ENCODE assay signal across 12 cellular contexts in the genomic region with DNA sequence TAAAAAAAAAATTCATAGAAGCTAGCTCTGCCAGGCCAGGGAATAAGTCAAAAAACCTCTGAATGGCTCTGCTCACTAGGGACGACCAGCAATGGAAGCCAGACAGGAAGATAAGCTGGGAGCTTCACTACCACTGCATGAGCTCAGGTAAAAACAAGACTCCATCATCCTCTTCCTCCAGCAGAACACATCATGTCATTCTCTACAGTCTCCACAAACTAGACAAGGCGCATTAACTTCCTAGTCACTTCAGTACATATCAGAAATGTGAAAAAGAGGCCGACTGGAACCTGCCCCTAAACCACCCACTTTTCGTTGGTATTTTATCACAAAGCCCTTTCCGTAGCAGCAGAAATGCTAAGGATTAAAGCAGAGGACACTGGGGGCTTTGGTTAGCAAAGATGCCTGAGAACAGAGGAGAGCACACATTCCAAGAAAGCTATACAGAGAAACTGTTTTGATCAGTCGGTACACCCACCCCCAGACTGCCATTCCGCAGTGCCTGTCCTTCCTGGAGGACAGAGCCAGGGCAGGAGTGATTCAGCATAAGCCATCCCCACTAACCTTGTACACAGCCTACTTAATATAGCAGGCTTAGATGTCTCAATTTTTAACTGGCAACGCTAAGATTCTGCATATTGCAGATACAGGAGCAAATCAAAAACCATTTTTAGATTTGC. TPM values are rescaled to one million over a fixed set of nuclear protein-coding genes. Genes with fewer than 3 reads are reported as not detected.
DNase-seq lines count a peak whose midpoint lies in the region; ATAC-seq and TF ChIP-seq lines count a peak whose summit lies in the region.
"Had no signal": no experiment of that assay in that cellular context is flagged by ENCODE, and none has a peak within 500 bp of the region (broad histone marks: within the 10 kb centered on the region; RNA-seq: fewer than 3 reads in every experiment).

No MANE protein-coding gene starts in this region.

- no peaks in the 10 kb centered on the region for H3K36me3 ChIP-seq in endodermal cell (ENCODE audit: control insufficient read depth, insufficient read depth, low read length)
- H3K36me3 ChIP-seq: Peyer's patch had no signal

- DNase-seq in ELF-1 (ENCODE audit: low read depth, low spot score) (peak; percentile 50), WTC11 (ENCODE audit: low spot score) (no peak), endodermal cell (no peak), non-pigmented ciliary epithelial cell (ENCODE audit: low read depth) (peak; percentile 55), NCI-H82 (lab: John Stamatoyannopoulos, UW) (no peak), head of caudate nucleus (no peak), GM20000 (ENCODE audit: low spot score) (no peak), NCI-H748 treated with DMSO at 0.1 percent for 48 hours (lab: John Stamatoyannopoulos, UW) (no peak)
- DNase-seq: activated T-cell treated with anti-CD3 and anti-CD28 coated beads, Interleukin-2, amount 50 U/mL, for 1 hour; effector CD8-positive, alpha-beta T cell; Karpas-422; Peyer's patch had no signal

- H3K9me3 Mint-ChIP-seq in WTC11 (no peaks in the 10 kb centered on the region), endodermal cell (no peaks in the 10 kb centered on the region)

- H3K4me3 ChIP-seq in endodermal cell (ENCODE audit: low read length): no peak overlapping the region
- H3K4me3 ChIP-seq: Peyer's patch had no signal

- peak overlapping the region; percentile 25 for H3K27ac Mint-ChIP-seq in WTC11
- H3K27ac Mint-ChIP-seq in endodermal cell: peak overlapping the region; percentile 60

- TF ChIP-seq CTCF in WTC11 (IDR thresholded peaks at IDR 0.05): no peak
- no peak for TF ChIP-seq CTCF in endodermal cell (conservative IDR thresholded peaks at IDR 0.05)
- TF ChIP-seq CTCF in GM20000 (IDR thresholded peaks at IDR 0.05; ENCODE audit: extremely low read depth, missing control alignments): no peak

- no peak overlapping the region for H3K9ac ChIP-seq in endodermal cell (ENCODE audit: extremely low read depth, low read length, poor library complexity, severe bottlenecking)

- no peaks in the 10 kb centered on the region for H3K4me1 ChIP-seq in endodermal cell (ENCODE audit: control insufficient read depth, insufficient read depth, low read length)

- H3K27me3 ChIP-seq in endodermal cell (ENCODE audit: control insufficient read depth, insufficient read depth, low read length, poor library complexity, severe bottlenecking): no peaks in the 10 kb centered on the region
- H3K27me3 ChIP-seq: Peyer's patch had no signal

- CTCF ChIA-PET in WTC11 (lab: Charles Lee): interaction anchor here (0.6 to 1.3 kb wide), 3 partner anchors 9 to 73 kb away, joined by 3 to 9 read pairs (median 4); no protein-coding TSS in a partner anchor

- peaks cover 12% of the 10 kb centered on the region for H3K4me1 Mint-ChIP-seq in WTC11
- H3K4me1 Mint-ChIP-seq in endodermal cell: peaks cover 7% of the 10 kb centered on the region

- H3K36me3 Mint-ChIP-seq in WTC11: no peaks in the 10 kb centered on the region
- H3K36me3 Mint-ChIP-seq in endodermal cell (ENCODE audit: low read depth): no peaks in the 10 kb centered on the region

- POLR2A ChIA-PET in WTC11 (lab: Charles Lee): interaction anchor here (1.4 kb wide), 1 partner anchor 54 kb away, joined by 3 read pairs; a partner anchor contains a TSS

- no peaks in the 10 kb centered on the region for H3K27me3 Mint-ChIP-seq in WTC11 (ENCODE audit: low read depth)
- H3K27me3 Mint-ChIP-seq in endodermal cell (ENCODE audit: insufficient read depth): no peaks in the 10 kb centered on the region

- ATAC-seq in WTC11: peak; percentile 28; the same call in 1 of the 2 replicates

- H3K4me3 Mint-ChIP-seq in WTC11: no peak overlapping the region
- no peak overlapping the region for H3K4me3 Mint-ChIP-seq in endodermal cell

- no peak overlapping the region for H3K27ac ChIP-seq in endodermal cell (ENCODE audit: low read depth, low read length)

- no peaks in the 10 kb centered on the region for H3K9me3 ChIP-seq in endodermal cell (ENCODE audit: control insufficient read depth, low read length)
- H3K9me3 ChIP-seq: Peyer's patch had no signal

- WGBS in endodermal cell (ENCODE audit: insufficient coverage in 1 of 2, insufficient read length in 1 of 2), 2 experiments: 73 to 89% methylated on average over 7 to 8 of the region's 8 CpGs

- intact Hi-C loops in head of caudate nucleus (cut with DNase I): no loop called here

TF ChIP-seq in WTC11, 78 proteins besides CTCF, POLR2A, EP300 and RAD21 (continues in another document):
- TF ChIP-seq EMX1 (CRISPR knock-in tag; IDR thresholded peaks at IDR 0.05) (no peak), ZNF416 (CRISPR knock-in tag; IDR thresholded peaks at IDR 0.05) (no peak), CREB1 (CRISPR knock-in tag; IDR thresholded peaks at IDR 0.05) (no peak), SOX15 (CRISPR knock-in tag; IDR thresholded peaks at IDR 0.05) (no peak), ELF4 (CRISPR knock-in tag; IDR thresholded peaks at IDR 0.05; ENCODE audit: low read depth) (no peak), CREM (CRISPR knock-in tag; IDR thresholded peaks at IDR 0.05) (no peak)
- TF ChIP-seq, protein P1, sequence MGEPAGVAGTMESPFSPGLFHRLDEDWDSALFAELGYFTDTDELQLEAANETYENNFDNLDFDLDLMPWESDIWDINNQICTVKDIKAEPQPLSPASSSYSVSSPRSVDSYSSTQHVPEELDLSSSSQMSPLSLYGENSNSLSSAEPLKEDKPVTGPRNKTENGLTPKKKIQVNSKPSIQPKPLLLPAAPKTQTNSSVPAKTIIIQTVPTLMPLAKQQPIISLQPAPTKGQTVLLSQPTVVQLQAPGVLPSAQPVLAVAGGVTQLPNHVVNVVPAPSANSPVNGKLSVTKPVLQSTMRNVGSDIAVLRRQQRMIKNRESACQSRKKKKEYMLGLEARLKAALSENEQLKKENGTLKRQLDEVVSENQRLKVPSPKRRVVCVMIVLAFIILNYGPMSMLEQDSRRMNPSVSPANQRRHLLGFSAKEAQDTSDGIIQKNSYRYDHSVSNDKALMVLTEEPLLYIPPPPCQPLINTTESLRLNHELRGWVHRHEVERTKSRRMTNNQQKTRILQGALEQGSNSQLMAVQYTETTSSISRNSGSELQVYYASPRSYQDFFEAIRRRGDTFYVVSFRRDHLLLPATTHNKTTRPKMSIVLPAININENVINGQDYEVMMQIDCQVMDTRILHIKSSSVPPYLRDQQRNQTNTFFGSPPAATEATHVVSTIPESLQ (CRISPR knock-in tag; IDR thresholded peaks at IDR 0.05): no peak
- TF ChIP-seq, protein P2, sequence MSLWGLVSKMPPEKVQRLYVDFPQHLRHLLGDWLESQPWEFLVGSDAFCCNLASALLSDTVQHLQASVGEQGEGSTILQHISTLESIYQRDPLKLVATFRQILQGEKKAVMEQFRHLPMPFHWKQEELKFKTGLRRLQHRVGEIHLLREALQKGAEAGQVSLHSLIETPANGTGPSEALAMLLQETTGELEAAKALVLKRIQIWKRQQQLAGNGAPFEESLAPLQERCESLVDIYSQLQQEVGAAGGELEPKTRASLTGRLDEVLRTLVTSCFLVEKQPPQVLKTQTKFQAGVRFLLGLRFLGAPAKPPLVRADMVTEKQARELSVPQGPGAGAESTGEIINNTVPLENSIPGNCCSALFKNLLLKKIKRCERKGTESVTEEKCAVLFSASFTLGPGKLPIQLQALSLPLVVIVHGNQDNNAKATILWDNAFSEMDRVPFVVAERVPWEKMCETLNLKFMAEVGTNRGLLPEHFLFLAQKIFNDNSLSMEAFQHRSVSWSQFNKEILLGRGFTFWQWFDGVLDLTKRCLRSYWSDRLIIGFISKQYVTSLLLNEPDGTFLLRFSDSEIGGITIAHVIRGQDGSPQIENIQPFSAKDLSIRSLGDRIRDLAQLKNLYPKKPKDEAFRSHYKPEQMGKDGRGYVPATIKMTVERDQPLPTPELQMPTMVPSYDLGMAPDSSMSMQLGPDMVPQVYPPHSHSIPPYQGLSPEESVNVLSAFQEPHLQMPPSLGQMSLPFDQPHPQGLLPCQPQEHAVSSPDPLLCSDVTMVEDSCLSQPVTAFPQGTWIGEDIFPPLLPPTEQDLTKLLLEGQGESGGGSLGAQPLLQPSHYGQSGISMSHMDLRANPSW (CRISPR knock-in tag; conservative IDR thresholded peaks at IDR 0.05; ENCODE audit: low read depth): no peak
- TF ChIP-seq, protein P3, sequence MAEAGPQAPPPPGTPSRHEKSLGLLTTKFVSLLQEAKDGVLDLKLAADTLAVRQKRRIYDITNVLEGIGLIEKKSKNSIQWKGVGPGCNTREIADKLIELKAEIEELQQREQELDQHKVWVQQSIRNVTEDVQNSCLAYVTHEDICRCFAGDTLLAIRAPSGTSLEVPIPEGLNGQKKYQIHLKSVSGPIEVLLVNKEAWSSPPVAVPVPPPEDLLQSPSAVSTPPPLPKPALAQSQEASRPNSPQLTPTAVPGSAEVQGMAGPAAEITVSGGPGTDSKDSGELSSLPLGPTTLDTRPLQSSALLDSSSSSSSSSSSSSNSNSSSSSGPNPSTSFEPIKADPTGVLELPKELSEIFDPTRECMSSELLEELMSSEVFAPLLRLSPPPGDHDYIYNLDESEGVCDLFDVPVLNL (CRISPR knock-in tag; IDR thresholded peaks at IDR 0.05; ENCODE audit: borderline replicate concordance, low read depth): no peak

RNA-seq across cellular contexts. Expression of a gene that starts 53.4 kb away (rescaled TPM):
- 32.3 to 35.7 TPM (median 35.6 TPM) in 3 replicates for total RNA-seq in WTC11 (2021)
- total RNA-seq in endodermal cell: 10 to 100 TPM; 29.2 to 34.7 TPM
- polyA plus RNA-seq in endodermal cell (2013, experiment 1 of 2): 21.3 TPM
- polyA plus RNA-seq in endodermal cell (2013, experiment 2 of 2): 20.5 TPM

Comparison
In these comparisons a context has a peak if more than half of its experiments do, and no peak if none do; other contexts are left out.
1. DNase-seq: peak in ELF-1 (single experiment) and non-pigmented ciliary epithelial cell (single experiment); none in WTC11 (single experiment), endodermal cell (single experiment), NCI-H82 (single experiment), head of caudate nucleus (0 of 42), GM20000 (single experiment) and NCI-H748 treated with DMSO at 0.1 percent for 48 hours (single experiment).